36 cellular contexts compared by ENCODE assay signal in genomic region chr20:40670251-40670650, GRCh38. TPM values are rescaled to one million over a fixed set of nuclear protein-coding genes. Genes with fewer than 3 reads are reported as not detected.
A peak's percentile ranks its signal among the peaks of the same experiment; 100 is the strongest.
DNase-seq lines count a peak whose midpoint lies in the region; TF ChIP-seq lines count a peak whose summit lies in the region.
"Had no signal": no experiment of that assay in that cellular context is flagged by ENCODE, and none has a peak within 500 bp of the region (broad histone marks: within the 10 kb centered on the region; RNA-seq: fewer than 3 reads in every experiment).

No MANE protein-coding gene starts in this region.

- H3K27ac ChIP-seq in VCaP (peak overlapping the region; percentile 54), neural progenitor cell (no peak overlapping the region), A673 (ENCODE audit: low read depth, low read length, poor library complexity, severe bottlenecking) (no peak overlapping the region)
- H3K27ac ChIP-seq: adrenal gland, body of pancreas, pancreas, SK-N-MC, suprapubic skin had no signal

- POLR2A ChIA-PET in A673 (lab: Charles Lee; ENCODE audit: low non-redundant PET) = no interaction called here

- H3K36me3 ChIP-seq in neural progenitor cell = no peaks in the 10 kb centered on the region
- H3K36me3 ChIP-seq in A673 (ENCODE audit: insufficient read depth, low read length, poor library complexity, severe bottlenecking) = no peaks in the 10 kb centered on the region
- H3K36me3 ChIP-seq: adrenal gland, pancreas, suprapubic skin had no signal

- no peak overlapping the region for H2AFZ ChIP-seq in neural progenitor cell (replicated peaks)

- TF ChIP-seq CTCF in GM12864 (IDR thresholded peaks at IDR 0.05; ENCODE audit: low read depth, low read length, missing control alignments) = peak; percentile 10
- TF ChIP-seq CTCF in HFFc6 (IDR thresholded peaks at IDR 0.05) = peak; percentile 31; the same call in 1 of the 2 replicates
- TF ChIP-seq CTCF in VCaP (conservative IDR thresholded peaks at IDR 0.05) = peak; percentile 25; the same call in 1 of the 2 replicates
- no peak for TF ChIP-seq CTCF in neural progenitor cell (IDR thresholded peaks at IDR 0.05)
- no peak for TF ChIP-seq CTCF in A673 (conservative IDR thresholded peaks at IDR 0.05; ENCODE audit: low read depth, low read length)

- no peak overlapping the region for H3K9ac ChIP-seq in neural progenitor cell

- no peaks in the 10 kb centered on the region for H3K4me1 Mint-ChIP-seq in HFFc6 (ENCODE audit: low read depth)
- H3K4me1 Mint-ChIP-seq in neural progenitor cell = peaks cover 2% of the 10 kb centered on the region
- H3K4me1 Mint-ChIP-seq: activated naive CD4-positive, alpha-beta T cell treated with anti-CD3 and anti-CD28 coated beads, Interleukin-2, amount 10 ng/mL, durations not matched to agents 7 days and 5 days; CD4-positive, CD25-positive, alpha-beta regulatory T cell; immature natural killer cell; nephron; T-helper 17 cell had no signal

- H3K4me3 Mint-ChIP-seq in HFFc6 (no peak overlapping the region), neural progenitor cell (peak overlapping the region; percentile 8)
- H3K4me3 Mint-ChIP-seq: activated CD4-positive, alpha-beta memory T cell treated with anti-CD3 and anti-CD28 coated beads for 36 hours; activated naive CD4-positive, alpha-beta T cell treated with anti-CD3 and anti-CD28 coated beads, Interleukin-2, amount 10 ng/mL, durations not matched to agents 7 days and 5 days; activated T-helper 1 cell treated with anti-CD3 and anti-CD28 coated beads, Interleukin-12 subunit alpha, Interleukin-12 subunit beta, Interleukin-2, Interleukin-4 antibody, amounts not matched to agents 30 ng/mL and 10 ng/mL and 1 ng/mL, durations not matched to agents 14 hours and 24 hours and 36 hours; CD4-positive, CD25-positive, alpha-beta regulatory T cell; immature natural killer cell; nephron; T-helper 17 cell had no signal

- DNase-seq in GM12864 (ENCODE audit: low read depth) (no peak), HFFc6 (no peak), neural progenitor cell (ENCODE audit: low spot score) (no peak), occipital lobe (lab: John Stamatoyannopoulos, UW) (no peak), hepatic stellate cell (ENCODE audit: low spot score) (no peak), A673 (ENCODE audit: low spot score) (no peak), foreskin melanocyte (no peak)
- DNase-seq: activated CD4-positive, alpha-beta memory T cell treated with anti-CD3 and anti-CD28 coated beads for 36 hours; activated CD4-positive, CD25-positive, alpha-beta regulatory T cell treated with anti-CD3 and anti-CD28 coated beads, Interleukin-2, amount 50 U/mL, for 72 hours; activated CD8-positive, alpha-beta memory T cell treated with anti-CD3 and anti-CD28 coated beads, Interleukin-2, amount 50 U/mL, for 4 hours; activated naive CD4-positive, alpha-beta T cell treated with anti-CD3 and anti-CD28 coated beads, Interleukin-2, amount 10 ng/mL, durations not matched to agents 7 days and 5 days; CD4-positive, CD25-positive, alpha-beta regulatory T cell; dermis blood vessel endothelial cell; DMS79 treated with DMSO at 0.1 percent for 48 hours; GF-D8; GOT3; immature natural killer cell; left colon; NCI-H1048; NCI-H187; NK-92 treated with Interleukin-12 subunit alpha and Interleukin-12 subunit beta, amount 100 ng/mL, for 24 hours; PC-3; stimulated activated CD4-positive, alpha-beta T cell treated with anti-CD3 and anti-CD28 coated beads, Interleukin-1b, Interleukin-23, amount 100 ng/mL, for 48 hours; stimulated activated naive CD4-positive, alpha-beta T cell treated with Interleukin-2 at 50 U/mL for 16 hours; T-helper 17 cell had no signal

- H3K4me3 ChIP-seq in GM12864 (ENCODE audit: low read depth, low read length) = no peak overlapping the region
- H3K4me3 ChIP-seq in neural progenitor cell = no peak overlapping the region
- no peak overlapping the region for H3K4me3 ChIP-seq in A673 (ENCODE audit: low read depth, low read length, poor library complexity, severe bottlenecking)
- H3K4me3 ChIP-seq: adrenal gland, body of pancreas, GM12878, pancreas, SK-N-MC, smooth muscle cell, suprapubic skin had no signal

- no peaks in the 10 kb centered on the region for H3K4me1 ChIP-seq in neural progenitor cell
- H3K4me1 ChIP-seq in A673 (ENCODE audit: insufficient read depth, low read length, poor library complexity, severe bottlenecking) = no peaks in the 10 kb centered on the region
- H3K4me1 ChIP-seq: adrenal gland had no signal

- H3K9me3 ChIP-seq in neural progenitor cell (ENCODE audit: low read depth) (no peaks in the 10 kb centered on the region), A673 (ENCODE audit: low read depth, low read length, poor library complexity, severe bottlenecking) (no peaks in the 10 kb centered on the region)
- H3K9me3 ChIP-seq: adrenal gland, body of pancreas, pancreas, suprapubic skin had no signal

- H3F3A ChIP-seq in neural progenitor cell (ENCODE audit: low read depth) = no peaks in the 10 kb centered on the region

- no TSS peak for BruUV-seq in A673 (replicated peaks; lab: Mats Ljungman, UMichigan)

- H3K27ac Mint-ChIP-seq in HFFc6 (no peak overlapping the region), neural progenitor cell (no peak overlapping the region)
- H3K27ac Mint-ChIP-seq: activated CD4-positive, alpha-beta memory T cell treated with anti-CD3 and anti-CD28 coated beads for 36 hours; activated naive CD4-positive, alpha-beta T cell treated with anti-CD3 and anti-CD28 coated beads, Interleukin-2, amount 10 ng/mL, durations not matched to agents 7 days and 5 days; activated T-helper 1 cell treated with anti-CD3 and anti-CD28 coated beads, Interleukin-12 subunit alpha, Interleukin-12 subunit beta, Interleukin-2, Interleukin-4 antibody, amounts not matched to agents 30 ng/mL and 10 ng/mL and 1 ng/mL, durations not matched to agents 14 hours and 24 hours and 36 hours; CD4-positive, CD25-positive, alpha-beta regulatory T cell; immature natural killer cell; T-helper 17 cell had no signal

- CTCF ChIA-PET in A673 (lab: Charles Lee) = no interaction called here

- H4K20me1 ChIP-seq in neural progenitor cell (ENCODE audit: low read depth) = no peaks in the 10 kb centered on the region

- no peaks in the 10 kb centered on the region for H3K79me2 ChIP-seq in neural progenitor cell (ENCODE audit: low read depth)

- H3K27me3 ChIP-seq in neural progenitor cell (peaks cover 6% of the 10 kb centered on the region), A673 (replicated peaks; ENCODE audit: insufficient read depth, low read depth, low read length, poor library complexity) (no peaks in the 10 kb centered on the region)
- H3K27me3 ChIP-seq: adrenal gland, body of pancreas, pancreas, suprapubic skin had no signal

- no peaks in the 10 kb centered on the region for H3K36me3 Mint-ChIP-seq in HFFc6 (ENCODE audit: low read depth)
- no peaks in the 10 kb centered on the region for H3K36me3 Mint-ChIP-seq in neural progenitor cell
- H3K36me3 Mint-ChIP-seq: activated CD4-positive, alpha-beta memory T cell treated with anti-CD3 and anti-CD28 coated beads for 36 hours; activated naive CD4-positive, alpha-beta T cell treated with anti-CD3 and anti-CD28 coated beads, Interleukin-2, amount 10 ng/mL, durations not matched to agents 7 days and 5 days; CD4-positive, CD25-positive, alpha-beta regulatory T cell; immature natural killer cell had no signal

- H3K9me3 Mint-ChIP-seq in HFFc6 (no peaks in the 10 kb centered on the region), neural progenitor cell (no peaks in the 10 kb centered on the region)
- H3K9me3 Mint-ChIP-seq: activated CD4-positive, alpha-beta memory T cell treated with anti-CD3 and anti-CD28 coated beads for 36 hours; activated naive CD4-positive, alpha-beta T cell treated with anti-CD3 and anti-CD28 coated beads, Interleukin-2, amount 10 ng/mL, durations not matched to agents 7 days and 5 days; activated T-helper 1 cell treated with anti-CD3 and anti-CD28 coated beads, Interleukin-12 subunit alpha, Interleukin-12 subunit beta, Interleukin-2, Interleukin-4 antibody, amounts not matched to agents 30 ng/mL and 10 ng/mL and 1 ng/mL, durations not matched to agents 14 hours and 24 hours and 36 hours; CD4-positive, CD25-positive, alpha-beta regulatory T cell; nephron had no signal

- intact Hi-C loops in A673 (cut with micrococcal nuclease; ENCODE audit: unreplicated experiment) = no loop called here

- H3K4me2 ChIP-seq in neural progenitor cell = no peak overlapping the region
- H3K4me2 ChIP-seq: smooth muscle cell had no signal

- H3K27me3 Mint-ChIP-seq in HFFc6 (ENCODE audit: insufficient read depth) (peaks cover 2% of the 10 kb centered on the region), neural progenitor cell (ENCODE audit: insufficient read depth, low read depth) (peaks cover 24% of the 10 kb centered on the region)

RNA-seq across cellular contexts. Expression of gene MAFB, which starts 18.8 kb away (rescaled TPM):
- under 1 TPM in 1 of 6 experiments, not detected in 5; 0.05 TPM for total RNA-seq in HFFc6 (2021; fragmentation: NEBNext Ultra II Directional; extraction: Animal tissue kit (Norgen Biotek cat#: 25700))
- total RNA-seq in neural progenitor cell (ENCODE audit: low replicate concordance) (0.64 and 1.3 TPM in 2 replicates), occipital lobe (11.1 TPM), A673 (2021) (44.3 and 57.0 TPM in 2 replicates)
- total RNA-seq: activated CD4-positive, alpha-beta memory T cell treated with anti-CD3 and anti-CD28 coated beads for 36 hours; CD4-positive, CD25-positive, alpha-beta regulatory T cell; GM12878; NCI-H460 had no signal

Comparison
In these comparisons a context has a peak if more than half of its experiments do, and no peak if none do; other contexts are left out.
1. CTCF ChIP-seq: peak in GM12864 (single experiment), HFFc6 (single experiment) and VCaP (single experiment); none in neural progenitor cell (single experiment) and A673 (single experiment).